In the genomic region with DNA sequence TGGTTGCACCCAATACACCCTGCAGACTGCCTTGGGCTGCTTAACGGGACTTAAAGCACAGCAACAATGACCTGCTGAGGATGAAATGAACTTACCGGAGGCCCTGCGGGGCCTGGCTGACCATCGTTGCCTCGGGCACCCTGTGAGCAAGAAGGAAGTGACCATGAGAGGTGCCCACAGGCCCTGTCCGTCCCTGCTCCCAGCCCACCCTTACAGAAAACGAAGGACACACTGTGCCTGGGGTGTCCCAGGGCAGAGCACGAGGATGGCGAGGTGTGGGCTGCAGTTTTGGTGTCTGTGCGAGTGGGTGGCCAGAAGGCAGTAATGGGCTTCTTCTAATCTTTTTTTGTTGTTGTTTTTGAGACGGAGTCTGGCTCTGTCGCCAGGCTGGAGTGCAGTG, we compare ENCODE assay signal across 1 cellular context.
TF ChIP-seq lines count a peak whose summit lies in the region.

No MANE protein-coding gene starts in this region.

TF ChIP-seq in GM12878, 131 proteins besides CTCF, POLR2A, EP300 and RAD21:
- TF ChIP-seq CEBPB (IDR thresholded peaks at IDR 0.05; ENCODE audit: borderline replicate concordance in 1 of 2, low read depth in 2 of 2, low read length in 2 of 2) (no peak), MXI1 (IDR thresholded peaks at IDR 0.05; ENCODE audit: low read depth, low read length) (no peak), KAT2A (conservative IDR thresholded peaks at IDR 0.05; ENCODE audit: control insufficient read depth, low read depth, low read length) (no peak), TARDBP (IDR thresholded peaks at IDR 0.05; ENCODE audit: borderline replicate concordance) (no peak), MTA2 (IDR thresholded peaks at IDR 0.05; ENCODE audit: low read depth) (no peak), EZH2 (IDR thresholded peaks at IDR 0.05; ENCODE audit: borderline replicate concordance, control insufficient read depth, low read depth, low read length) (no peak), SREBF1 (IDR thresholded peaks at IDR 0.05; ENCODE audit: low read length) (no peak), POLR2AphosphoS2 (IDR thresholded peaks at IDR 0.05; ENCODE audit: low read depth, low read length) (no peak), EED (IDR thresholded peaks at IDR 0.05; ENCODE audit: low read depth) (no peak), TBL1XR1 (IDR thresholded peaks at IDR 0.05; ENCODE audit: low read depth, low read length) (no peak)
- TF ChIP-seq, protein P1, sequence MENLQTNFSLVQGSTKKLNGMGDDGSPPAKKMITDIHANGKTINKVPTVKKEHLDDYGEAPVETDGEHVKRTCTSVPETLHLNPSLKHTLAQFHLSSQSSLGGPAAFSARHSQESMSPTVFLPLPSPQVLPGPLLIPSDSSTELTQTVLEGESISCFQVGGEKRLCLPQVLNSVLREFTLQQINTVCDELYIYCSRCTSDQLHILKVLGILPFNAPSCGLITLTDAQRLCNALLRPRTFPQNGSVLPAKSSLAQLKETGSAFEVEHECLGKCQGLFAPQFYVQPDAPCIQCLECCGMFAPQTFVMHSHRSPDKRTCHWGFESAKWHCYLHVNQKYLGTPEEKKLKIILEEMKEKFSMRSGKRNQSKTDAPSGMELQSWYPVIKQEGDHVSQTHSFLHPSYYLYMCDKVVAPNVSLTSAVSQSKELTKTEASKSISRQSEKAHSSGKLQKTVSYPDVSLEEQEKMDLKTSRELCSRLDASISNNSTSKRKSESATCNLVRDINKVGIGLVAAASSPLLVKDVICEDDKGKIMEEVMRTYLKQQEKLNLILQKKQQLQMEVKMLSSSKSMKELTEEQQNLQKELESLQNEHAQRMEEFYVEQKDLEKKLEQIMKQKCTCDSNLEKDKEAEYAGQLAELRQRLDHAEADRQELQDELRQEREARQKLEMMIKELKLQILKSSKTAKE (IDR thresholded peaks at IDR 0.05; ENCODE audit: low read depth, poor library complexity, severe bottlenecking) = no peak
